14 cellular contexts compared by ENCODE assay signal in the genomic region with DNA sequence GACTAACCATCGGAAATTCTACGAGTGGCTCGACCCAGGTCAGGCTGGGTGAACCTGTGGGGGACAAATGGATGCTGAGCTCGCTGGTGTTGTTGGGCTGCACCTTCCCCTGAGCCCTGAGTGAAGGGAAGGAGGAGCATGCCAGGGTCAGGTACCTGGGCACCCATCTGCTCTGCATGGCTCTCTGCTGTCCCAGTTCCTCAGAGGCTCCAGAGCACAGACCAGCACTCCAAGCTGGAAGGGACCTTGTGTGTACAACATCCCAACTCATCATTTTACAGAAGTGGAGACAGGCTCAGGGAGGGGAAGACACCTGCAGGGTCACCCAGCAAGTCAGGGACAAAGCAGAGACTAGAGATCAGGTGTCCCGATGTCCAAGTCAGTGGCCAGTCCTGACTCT.
A peak's percentile ranks its signal among the peaks of the same experiment; 100 is the strongest.
DNase-seq lines count a peak whose midpoint lies in the region; TF ChIP-seq lines count a peak whose summit lies in the region.
"Had no signal": no experiment of that assay in that cellular context is flagged by ENCODE, and none has a peak within 500 bp of the region (broad histone marks: within the 10 kb centered on the region; RNA-seq: fewer than 3 reads in every experiment).

No MANE protein-coding gene starts in this region.

- H3K27me3 Mint-ChIP-seq in osteocyte (ENCODE audit: unreplicated experiment), result no peaks in the 10 kb centered on the region
- H3K27me3 Mint-ChIP-seq: CD4-positive, CD25-positive, alpha-beta regulatory T cell had no signal

- no peak overlapping the region for H3K27ac Mint-ChIP-seq in osteocyte (ENCODE audit: unreplicated experiment)
- H3K27ac Mint-ChIP-seq: B cell; CD4-positive, CD25-positive, alpha-beta regulatory T cell; CD8-positive, alpha-beta T cell; GM23338; H9 had no signal

- peak; percentile 28 for DNase-seq in activated effector memory CD4-positive, alpha-beta T cell treated with anti-CD3 and anti-CD28 coated beads, Interleukin-2, amount 50 U/mL, for 16 hours
- DNase-seq in activated effector memory CD4-positive, alpha-beta T cell treated with Interleukin-2 at 50 U/mL for 16 hours, result no peak
- DNase-seq in islet precursor cell, result peak; percentile 32
- peak; percentile 69 for DNase-seq in osteocyte (ENCODE audit: extremely low spot score, unreplicated experiment)
- DNase-seq in NCI-H69 (lab: John Stamatoyannopoulos, UW), result no peak
- DNase-seq in ureter (ENCODE audit: low spot score), result no peak
- DNase-seq: Caco-2; CD4-positive, CD25-positive, alpha-beta regulatory T cell; CD8-positive, alpha-beta T cell; DMS153; DND-41; H9 had no signal

- no peaks in the 10 kb centered on the region for H3K9me3 Mint-ChIP-seq in osteocyte (ENCODE audit: unreplicated experiment)
- H3K9me3 Mint-ChIP-seq: CD8-positive, alpha-beta T cell; GM23338; H9 had no signal

- H3K4me3 Mint-ChIP-seq in osteocyte (ENCODE audit: unreplicated experiment), result no peak overlapping the region
- H3K4me3 Mint-ChIP-seq: B cell; CD4-positive, CD25-positive, alpha-beta regulatory T cell; CD8-positive, alpha-beta T cell; GM23338; H9 had no signal

- no peaks in the 10 kb centered on the region for H3K4me1 Mint-ChIP-seq in osteocyte (ENCODE audit: unreplicated experiment)
- H3K4me1 Mint-ChIP-seq: B cell; CD4-positive, CD25-positive, alpha-beta regulatory T cell; GM23338 had no signal

- H3K36me3 Mint-ChIP-seq in osteocyte (ENCODE audit: unreplicated experiment), result no peaks in the 10 kb centered on the region
- H3K36me3 Mint-ChIP-seq: CD4-positive, CD25-positive, alpha-beta regulatory T cell; CD8-positive, alpha-beta T cell had no signal

- no peak for TF ChIP-seq CTCF in osteocyte (IDR thresholded peaks at IDR 0.05)

Comparison
In these comparisons a context has a peak if more than half of its experiments do, and no peak if none do; other contexts are left out.
1. DNase-seq: peak in activated effector memory CD4-positive, alpha-beta T cell treated with anti-CD3 and anti-CD28 coated beads, Interleukin-2, amount 50 U/mL, for 16 hours (single experiment), islet precursor cell (single experiment) and osteocyte (single experiment); none in activated effector memory CD4-positive, alpha-beta T cell treated with Interleukin-2 at 50 U/mL for 16 hours (single experiment), NCI-H69 (single experiment) and ureter (single experiment).